23 cellular contexts compared by ENCODE assay signal in the genomic region with DNA sequence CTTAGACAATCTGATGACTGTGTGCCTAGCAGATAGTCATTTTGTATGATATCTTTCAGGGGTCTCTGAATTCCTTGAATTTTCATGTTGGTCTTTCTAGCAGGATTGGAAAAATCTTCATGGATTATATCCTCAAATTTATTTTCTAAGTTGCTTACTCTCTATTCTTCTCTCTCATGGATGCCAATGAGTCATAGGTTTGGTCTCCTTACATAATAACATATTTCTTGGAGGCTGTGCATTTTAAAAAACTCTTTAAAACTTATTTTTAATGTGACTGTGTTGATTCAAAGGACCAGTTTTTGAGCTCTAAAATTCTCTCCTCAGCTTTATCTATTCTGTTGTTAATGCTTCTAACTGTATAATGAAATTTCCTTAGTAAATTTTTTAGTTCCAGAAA.
"Had no signal": no experiment of that assay in that cellular context is flagged by ENCODE, and none has a peak within 500 bp of the region (broad histone marks: within the 10 kb centered on the region; RNA-seq: fewer than 3 reads in every experiment).

No MANE protein-coding gene starts in this region.

- FAIRE-seq: endometrium, kidney had no signal

- H3K9me3 ChIP-seq: gastrocnemius medialis, sigmoid colon, thyroid gland had no signal

- H3K36me3 Mint-ChIP-seq: activated naive CD4-positive, alpha-beta T cell treated with anti-CD3 and anti-CD28 coated beads, Interleukin-2, amount 50 U/mL, for 72 hours; brain; natural killer cell had no signal

- H3K9ac ChIP-seq: parathyroid adenoma had no signal

- H3K4me3 ChIP-seq: coronary artery, gastrocnemius medialis, lung, sigmoid colon, spleen, thyroid gland had no signal

- H3K27ac Mint-ChIP-seq: activated naive CD4-positive, alpha-beta T cell treated with anti-CD3 and anti-CD28 coated beads, Interleukin-2, amount 50 U/mL, for 72 hours; brain; natural killer cell had no signal

- H3K4me1 Mint-ChIP-seq: natural killer cell had no signal

- DNase-seq: activated CD4-positive, CD25-positive, alpha-beta regulatory T cell treated with anti-CD3 and anti-CD28 coated beads, Interleukin-2, amount 50 U/mL, for 72 hours; activated gamma-delta T cell treated with Interleukin-2 at 50 U/mL for 16 hours; amniotic stem cell; central memory CD4-positive, alpha-beta T cell; gastrocnemius medialis; head of caudate nucleus; kidney; natural killer cell; sigmoid colon; spleen; stimulated activated naive CD4-positive, alpha-beta T cell; SW 1271; T-helper 2 cell; thyroid gland had no signal

- H3K36me3 ChIP-seq: gastrocnemius medialis, sigmoid colon, spleen, thyroid gland had no signal

- H3K79me2 ChIP-seq: parathyroid adenoma had no signal

- H3K27me3 ChIP-seq: gastrocnemius medialis, sigmoid colon, spleen, thyroid gland had no signal

- H2AFZ ChIP-seq: parathyroid adenoma had no signal

- H3K27ac ChIP-seq: coronary artery, gastrocnemius medialis, parathyroid adenoma, sigmoid colon, spleen, thyroid gland, VCaP had no signal

- H3K4me3 Mint-ChIP-seq: brain, natural killer cell had no signal

- ATAC-seq: activated naive CD4-positive, alpha-beta T cell treated with anti-CD3 and anti-CD28 coated beads, Interleukin-2, amount 50 U/mL, for 72 hours; esophagus mucosa; gastrocnemius medialis; left lobe of liver; natural killer cell had no signal

- H3K4me1 ChIP-seq: gastrocnemius medialis, parathyroid adenoma, spleen, thyroid gland had no signal
